ENCODE assay signal across 2 cellular contexts in the genomic region with DNA sequence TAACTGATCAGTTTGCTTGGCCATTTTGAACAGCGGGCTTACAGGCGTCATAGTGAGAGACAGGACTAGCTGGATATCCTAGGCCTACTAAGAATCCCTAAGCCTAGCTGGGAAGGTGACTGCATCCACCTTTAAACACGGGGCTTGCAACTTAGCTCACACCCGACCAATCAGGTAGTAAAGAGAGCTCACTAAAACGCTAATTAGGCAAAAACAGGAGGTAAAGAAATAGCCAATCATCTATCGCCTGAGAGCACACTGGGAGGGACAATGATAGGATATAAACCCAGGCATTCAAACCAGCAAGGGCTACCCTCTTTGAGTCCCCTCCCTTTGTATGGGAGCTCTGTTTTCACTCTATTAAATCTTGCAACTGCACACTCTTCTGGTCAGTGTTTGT.
TF ChIP-seq lines count a peak whose summit lies in the region.

No MANE protein-coding gene starts in this region.

TF ChIP-seq in A549, 52 proteins besides CTCF, POLR2A, EP300 and RAD21:
- TF ChIP-seq MAFK (IDR thresholded peaks at IDR 0.05; ENCODE audit: partially characterized antibody), result peak; percentile 19

TF ChIP-seq in K562, 482 proteins besides CTCF, POLR2A, EP300 and RAD21:
- TF ChIP-seq, protein P1, sequence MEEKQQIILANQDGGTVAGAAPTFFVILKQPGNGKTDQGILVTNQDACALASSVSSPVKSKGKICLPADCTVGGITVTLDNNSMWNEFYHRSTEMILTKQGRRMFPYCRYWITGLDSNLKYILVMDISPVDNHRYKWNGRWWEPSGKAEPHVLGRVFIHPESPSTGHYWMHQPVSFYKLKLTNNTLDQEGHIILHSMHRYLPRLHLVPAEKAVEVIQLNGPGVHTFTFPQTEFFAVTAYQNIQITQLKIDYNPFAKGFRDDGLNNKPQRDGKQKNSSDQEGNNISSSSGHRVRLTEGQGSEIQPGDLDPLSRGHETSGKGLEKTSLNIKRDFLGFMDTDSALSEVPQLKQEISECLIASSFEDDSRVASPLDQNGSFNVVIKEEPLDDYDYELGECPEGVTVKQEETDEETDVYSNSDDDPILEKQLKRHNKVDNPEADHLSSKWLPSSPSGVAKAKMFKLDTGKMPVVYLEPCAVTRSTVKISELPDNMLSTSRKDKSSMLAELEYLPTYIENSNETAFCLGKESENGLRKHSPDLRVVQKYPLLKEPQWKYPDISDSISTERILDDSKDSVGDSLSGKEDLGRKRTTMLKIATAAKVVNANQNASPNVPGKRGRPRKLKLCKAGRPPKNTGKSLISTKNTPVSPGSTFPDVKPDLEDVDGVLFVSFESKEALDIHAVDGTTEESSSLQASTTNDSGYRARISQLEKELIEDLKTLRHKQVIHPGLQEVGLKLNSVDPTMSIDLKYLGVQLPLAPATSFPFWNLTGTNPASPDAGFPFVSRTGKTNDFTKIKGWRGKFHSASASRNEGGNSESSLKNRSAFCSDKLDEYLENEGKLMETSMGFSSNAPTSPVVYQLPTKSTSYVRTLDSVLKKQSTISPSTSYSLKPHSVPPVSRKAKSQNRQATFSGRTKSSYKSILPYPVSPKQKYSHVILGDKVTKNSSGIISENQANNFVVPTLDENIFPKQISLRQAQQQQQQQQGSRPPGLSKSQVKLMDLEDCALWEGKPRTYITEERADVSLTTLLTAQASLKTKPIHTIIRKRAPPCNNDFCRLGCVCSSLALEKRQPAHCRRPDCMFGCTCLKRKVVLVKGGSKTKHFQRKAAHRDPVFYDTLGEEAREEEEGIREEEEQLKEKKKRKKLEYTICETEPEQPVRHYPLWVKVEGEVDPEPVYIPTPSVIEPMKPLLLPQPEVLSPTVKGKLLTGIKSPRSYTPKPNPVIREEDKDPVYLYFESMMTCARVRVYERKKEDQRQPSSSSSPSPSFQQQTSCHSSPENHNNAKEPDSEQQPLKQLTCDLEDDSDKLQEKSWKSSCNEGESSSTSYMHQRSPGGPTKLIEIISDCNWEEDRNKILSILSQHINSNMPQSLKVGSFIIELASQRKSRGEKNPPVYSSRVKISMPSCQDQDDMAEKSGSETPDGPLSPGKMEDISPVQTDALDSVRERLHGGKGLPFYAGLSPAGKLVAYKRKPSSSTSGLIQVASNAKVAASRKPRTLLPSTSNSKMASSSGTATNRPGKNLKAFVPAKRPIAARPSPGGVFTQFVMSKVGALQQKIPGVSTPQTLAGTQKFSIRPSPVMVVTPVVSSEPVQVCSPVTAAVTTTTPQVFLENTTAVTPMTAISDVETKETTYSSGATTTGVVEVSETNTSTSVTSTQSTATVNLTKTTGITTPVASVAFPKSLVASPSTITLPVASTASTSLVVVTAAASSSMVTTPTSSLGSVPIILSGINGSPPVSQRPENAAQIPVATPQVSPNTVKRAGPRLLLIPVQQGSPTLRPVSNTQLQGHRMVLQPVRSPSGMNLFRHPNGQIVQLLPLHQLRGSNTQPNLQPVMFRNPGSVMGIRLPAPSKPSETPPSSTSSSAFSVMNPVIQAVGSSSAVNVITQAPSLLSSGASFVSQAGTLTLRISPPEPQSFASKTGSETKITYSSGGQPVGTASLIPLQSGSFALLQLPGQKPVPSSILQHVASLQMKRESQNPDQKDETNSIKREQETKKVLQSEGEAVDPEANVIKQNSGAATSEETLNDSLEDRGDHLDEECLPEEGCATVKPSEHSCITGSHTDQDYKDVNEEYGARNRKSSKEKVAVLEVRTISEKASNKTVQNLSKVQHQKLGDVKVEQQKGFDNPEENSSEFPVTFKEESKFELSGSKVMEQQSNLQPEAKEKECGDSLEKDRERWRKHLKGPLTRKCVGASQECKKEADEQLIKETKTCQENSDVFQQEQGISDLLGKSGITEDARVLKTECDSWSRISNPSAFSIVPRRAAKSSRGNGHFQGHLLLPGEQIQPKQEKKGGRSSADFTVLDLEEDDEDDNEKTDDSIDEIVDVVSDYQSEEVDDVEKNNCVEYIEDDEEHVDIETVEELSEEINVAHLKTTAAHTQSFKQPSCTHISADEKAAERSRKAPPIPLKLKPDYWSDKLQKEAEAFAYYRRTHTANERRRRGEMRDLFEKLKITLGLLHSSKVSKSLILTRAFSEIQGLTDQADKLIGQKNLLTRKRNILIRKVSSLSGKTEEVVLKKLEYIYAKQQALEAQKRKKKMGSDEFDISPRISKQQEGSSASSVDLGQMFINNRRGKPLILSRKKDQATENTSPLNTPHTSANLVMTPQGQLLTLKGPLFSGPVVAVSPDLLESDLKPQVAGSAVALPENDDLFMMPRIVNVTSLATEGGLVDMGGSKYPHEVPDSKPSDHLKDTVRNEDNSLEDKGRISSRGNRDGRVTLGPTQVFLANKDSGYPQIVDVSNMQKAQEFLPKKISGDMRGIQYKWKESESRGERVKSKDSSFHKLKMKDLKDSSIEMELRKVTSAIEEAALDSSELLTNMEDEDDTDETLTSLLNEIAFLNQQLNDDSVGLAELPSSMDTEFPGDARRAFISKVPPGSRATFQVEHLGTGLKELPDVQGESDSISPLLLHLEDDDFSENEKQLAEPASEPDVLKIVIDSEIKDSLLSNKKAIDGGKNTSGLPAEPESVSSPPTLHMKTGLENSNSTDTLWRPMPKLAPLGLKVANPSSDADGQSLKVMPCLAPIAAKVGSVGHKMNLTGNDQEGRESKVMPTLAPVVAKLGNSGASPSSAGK (IDR thresholded peaks at IDR 0.05), result peak; percentile 32
- TF ChIP-seq, protein P2, sequence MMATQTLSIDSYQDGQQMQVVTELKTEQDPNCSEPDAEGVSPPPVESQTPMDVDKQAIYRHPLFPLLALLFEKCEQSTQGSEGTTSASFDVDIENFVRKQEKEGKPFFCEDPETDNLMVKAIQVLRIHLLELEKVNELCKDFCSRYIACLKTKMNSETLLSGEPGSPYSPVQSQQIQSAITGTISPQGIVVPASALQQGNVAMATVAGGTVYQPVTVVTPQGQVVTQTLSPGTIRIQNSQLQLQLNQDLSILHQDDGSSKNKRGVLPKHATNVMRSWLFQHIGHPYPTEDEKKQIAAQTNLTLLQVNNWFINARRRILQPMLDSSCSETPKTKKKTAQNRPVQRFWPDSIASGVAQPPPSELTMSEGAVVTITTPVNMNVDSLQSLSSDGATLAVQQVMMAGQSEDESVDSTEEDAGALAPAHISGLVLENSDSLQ (IDR thresholded peaks at IDR 0.05), result 0 out of 2 replicates have a peak, but pooled peaks have one; percentile 11
- peak; percentile 72 for TF ChIP-seq C11orf30 (IDR thresholded peaks at IDR 0.05; ENCODE audit: low read depth)
- TF ChIP-seq L3MBTL2 (IDR thresholded peaks at IDR 0.05), result peak; percentile 53; the same call in 1 of the 2 replicates
- TF ChIP-seq MAFG (tag; conservative IDR thresholded peaks at IDR 0.05), result 0 out of 2 replicates have a peak, but pooled peaks have one; percentile 33
- peak; percentile 80 for TF ChIP-seq ZNF316 (IDR thresholded peaks at IDR 0.05)
